Comparison of ENCODE assay signal across 23 cellular contexts in genomic region chr12:1766110-1766509, GRCh38. TPM values are rescaled to one million over a fixed set of nuclear protein-coding genes. Genes with fewer than 3 reads are reported as not detected.
DNase-seq lines count a peak whose midpoint lies in the region; ATAC-seq and TF ChIP-seq lines count a peak whose summit lies in the region.
"Had no signal": no experiment of that assay in that cellular context is flagged by ENCODE, and none has a peak within 500 bp of the region (broad histone marks: within the 10 kb centered on the region; RNA-seq: fewer than 3 reads in every experiment).

No MANE protein-coding gene starts in this region.

- H3K4ac ChIP-seq in mesenchymal stem cell (ENCODE audit: low read depth in 1 of 2, low read length in 2 of 2): no peak overlapping the region

- peak overlapping the region; percentile 12 for H3K27ac ChIP-seq in mesenchymal stem cell (ENCODE audit: low read length, poor library complexity, severe bottlenecking)
- H3K27ac ChIP-seq: HL-60, SJSA1 had no signal

- H4K91ac ChIP-seq in mesenchymal stem cell (ENCODE audit: low read length): no peak overlapping the region

- no peak overlapping the region for H2AFZ ChIP-seq in mesenchymal stem cell (ENCODE audit: low read depth, low read length)

- peak in 1 of 2 experiments; percentile 60 for DNase-seq in Caco-2
- DNase-seq in DMS 273 treated with DMSO at 0.1 percent for 48 hours (lab: John Stamatoyannopoulos, UW): peak; percentile 7
- peak; percentile 15 for DNase-seq in NCI-H146 treated with DMSO at 0.1 percent for 48 hours (lab: John Stamatoyannopoulos, UW; ENCODE audit: unreplicated experiment)
- no peak for DNase-seq in mesenchymal stem cell
- no peak for DNase-seq in NCI-H1694 (lab: John Stamatoyannopoulos, UW)
- no peak for DNase-seq in NCI-H2196 treated with DMSO at 0.1 percent for 48 hours (lab: John Stamatoyannopoulos, UW; ENCODE audit: unreplicated experiment)
- DNase-seq in posterior cingulate gyrus: no peak
- DNase-seq: BE2C; H7; Karpas-422; NCI-H1092 treated with DMSO at 0.1 percent for 48 hours; NCI-H1436; NCI-H2029; NCI-H774; NK-92 treated with Interleukin-12 subunit alpha and Interleukin-12 subunit beta, amount 100 ng/mL, for 24 hours; PC-3; Right ventricle myocardium superior had no signal

- BruUV-seq in Caco-2 (replicated peaks; lab: Mats Ljungman, UMichigan): no TSS peak

- H3K4me1 Mint-ChIP-seq in Caco-2 (ENCODE audit: low read depth, unreplicated experiment): peaks cover 56% of the 10 kb centered on the region
- H3K4me1 Mint-ChIP-seq: CD14-positive monocyte had no signal

- H3K9me3 ChIP-seq in Caco-2: no peaks in the 10 kb centered on the region
- no peaks in the 10 kb centered on the region for H3K9me3 ChIP-seq in mesenchymal stem cell (ENCODE audit: control insufficient read depth, low read length)
- H3K9me3 ChIP-seq: BE2C, SJSA1 had no signal

- peak overlapping the region; percentile 11 for H3K4me3 Mint-ChIP-seq in Caco-2 (ENCODE audit: unreplicated experiment)
- H3K4me3 Mint-ChIP-seq: CD14-positive monocyte had no signal

- WGBS in mesenchymal stem cell: 100% methylated on average over 1 of the region's 1 CpG

- H2BK15ac ChIP-seq in mesenchymal stem cell (ENCODE audit: low read depth, poor library complexity, severe bottlenecking): no peak overlapping the region

- peaks cover 11% of the 10 kb centered on the region for H3K79me1 ChIP-seq in mesenchymal stem cell (replicated peaks; ENCODE audit: low read length, poor library complexity, severe bottlenecking)

- no peak overlapping the region for H2BK12ac ChIP-seq in mesenchymal stem cell (ENCODE audit: low read length in 2 of 2)

- no peak overlapping the region for H3K23ac ChIP-seq in mesenchymal stem cell (ENCODE audit: low read length in 2 of 2)

- intact Hi-C loops in Caco-2 (cut with micrococcal nuclease; ENCODE audit: unreplicated experiment) (loop anchor here (1.0 kb wide), 2 partner anchors 15 to 21 kb away; no protein-coding TSS in a partner anchor), posterior cingulate gyrus (cut with DNase I) (no loop called here)

- POLR2A ChIA-PET in Caco-2 (lab: Charles Lee): interaction anchor here (0.6 to 1.9 kb wide), 3 partner anchors 19 to 75 kb away, joined by 3 to 6 read pairs (median 4); partner anchors contain the start of gene ADIPOR2

- H3K27me3 ChIP-seq in Caco-2 (replicated peaks; ENCODE audit: control insufficient read depth, insufficient read depth, low read length) (no peaks in the 10 kb centered on the region), mesenchymal stem cell (ENCODE audit: control insufficient read depth in 1 of 2, insufficient read depth in 1 of 2, low read length in 2 of 2) (no peaks in the 10 kb centered on the region)
- H3K27me3 ChIP-seq: BE2C, SJSA1 had no signal

- H2BK5ac ChIP-seq in mesenchymal stem cell (ENCODE audit: low read depth, low read length, poor library complexity, severe bottlenecking): no peak overlapping the region

- no peak overlapping the region for H3K4me2 ChIP-seq in mesenchymal stem cell (ENCODE audit: low read length, poor library complexity, severe bottlenecking)

- ATAC-seq in GM19324 (IDR thresholded peaks at IDR 0.05; ENCODE audit: low FRiP score, unreplicated experiment): no peak
- ATAC-seq: GM12878, PC-3 had no signal

- no peak overlapping the region for H4K8ac ChIP-seq in mesenchymal stem cell (ENCODE audit: low read length)

- peak overlapping the region; percentile 58 for H3K27ac Mint-ChIP-seq in Caco-2 (ENCODE audit: unreplicated experiment)

- no peak overlapping the region for H3K9ac ChIP-seq in mesenchymal stem cell (ENCODE audit: low read length)

- peaks cover 21% of the 10 kb centered on the region for H3K36me3 Mint-ChIP-seq in Caco-2 (ENCODE audit: insufficient read depth, unreplicated experiment)

- no peak overlapping the region for H2AK5ac ChIP-seq in mesenchymal stem cell (ENCODE audit: low read length, severe bottlenecking)

- H3K14ac ChIP-seq in mesenchymal stem cell (ENCODE audit: low read length in 2 of 2): no peak overlapping the region

- H3K4me1 ChIP-seq in Caco-2 (peaks cover 59% of the 10 kb centered on the region), mesenchymal stem cell (ENCODE audit: control insufficient read depth, insufficient read depth, low read depth, low read length) (peaks cover 9% of the 10 kb centered on the region)

- no peak for TF ChIP-seq CTCF in Caco-2 (IDR thresholded peaks at IDR 0.05; ENCODE audit: insufficient read depth in 1 of 2, low read depth in 1 of 2, low read length in 1 of 2, severe bottlenecking in 1 of 2, unreplicated experiment in 1 of 2)

- H3K4me3 ChIP-seq in Caco-2 (ENCODE audit: low read depth, low read length): no peak overlapping the region
- H3K4me3 ChIP-seq in mesenchymal stem cell (ENCODE audit: insufficient read depth in 1 of 2, low read depth in 1 of 2, low read length in 2 of 2): no peak overlapping the region
- H3K4me3 ChIP-seq: GM12878, SJSA1 had no signal

- H3K36me3 ChIP-seq in Caco-2 (ENCODE audit: control insufficient read depth, insufficient read depth, low read length): no peaks in the 10 kb centered on the region
- peaks cover 0 to 6% of the 10 kb centered on the region in 2 experiments for H3K36me3 ChIP-seq in mesenchymal stem cell (ENCODE audit: control insufficient read depth in 1 of 2, insufficient read depth in 2 of 2, low read depth in 1 of 2, low read length in 2 of 2)
- H3K36me3 ChIP-seq: BE2C, SJSA1 had no signal

- H3K27me3 Mint-ChIP-seq in Caco-2 (ENCODE audit: insufficient read depth, unreplicated experiment): no peaks in the 10 kb centered on the region

- H3K18ac ChIP-seq in mesenchymal stem cell (ENCODE audit: low read depth in 1 of 2, low read length in 2 of 2): no peak overlapping the region

- H3K9me3 Mint-ChIP-seq in Caco-2 (ENCODE audit: unreplicated experiment): no peaks in the 10 kb centered on the region
- H3K9me3 Mint-ChIP-seq: CD14-positive monocyte had no signal

- CTCF ChIA-PET in Caco-2 (lab: Charles Lee): interaction anchor here (0.7 to 1.8 kb wide), 5 partner anchors 16 to 174 kb away, joined by 3 to 8 read pairs (median 5); no protein-coding TSS in a partner anchor

- H2BK120ac ChIP-seq in mesenchymal stem cell (ENCODE audit: low read depth, low read length): no peak overlapping the region

RNA-seq across cellular contexts. Expression of gene LRTM2, which starts 54.3 kb away (rescaled TPM):
- 0.51 TPM in 1 of 2 replicates, not detected in the other for total RNA-seq in Caco-2 (2022)
- 0.01 TPM for polyA plus RNA-seq in mesenchymal stem cell (2013, experiment 1 of 2)
- 0.01 TPM for polyA plus RNA-seq in mesenchymal stem cell (2013, experiment 2 of 2)
- total RNA-seq: GM12878, PC-3, Right ventricle myocardium superior, RPMI7951, SJSA1 had no signal
- polyA plus RNA-seq: CD14-positive monocyte had no signal

Comparison
In these comparisons a context has a peak if more than half of its experiments do, and no peak if none do; other contexts are left out.
1. DNase-seq: peak in DMS 273 treated with DMSO at 0.1 percent for 48 hours (single experiment) and NCI-H146 treated with DMSO at 0.1 percent for 48 hours (single experiment); none in mesenchymal stem cell (single experiment), NCI-H1694 (single experiment), NCI-H2196 treated with DMSO at 0.1 percent for 48 hours (single experiment) and posterior cingulate gyrus (0 of 10).